Comparison of ENCODE assay signal across 22 cellular contexts in the genomic region with DNA sequence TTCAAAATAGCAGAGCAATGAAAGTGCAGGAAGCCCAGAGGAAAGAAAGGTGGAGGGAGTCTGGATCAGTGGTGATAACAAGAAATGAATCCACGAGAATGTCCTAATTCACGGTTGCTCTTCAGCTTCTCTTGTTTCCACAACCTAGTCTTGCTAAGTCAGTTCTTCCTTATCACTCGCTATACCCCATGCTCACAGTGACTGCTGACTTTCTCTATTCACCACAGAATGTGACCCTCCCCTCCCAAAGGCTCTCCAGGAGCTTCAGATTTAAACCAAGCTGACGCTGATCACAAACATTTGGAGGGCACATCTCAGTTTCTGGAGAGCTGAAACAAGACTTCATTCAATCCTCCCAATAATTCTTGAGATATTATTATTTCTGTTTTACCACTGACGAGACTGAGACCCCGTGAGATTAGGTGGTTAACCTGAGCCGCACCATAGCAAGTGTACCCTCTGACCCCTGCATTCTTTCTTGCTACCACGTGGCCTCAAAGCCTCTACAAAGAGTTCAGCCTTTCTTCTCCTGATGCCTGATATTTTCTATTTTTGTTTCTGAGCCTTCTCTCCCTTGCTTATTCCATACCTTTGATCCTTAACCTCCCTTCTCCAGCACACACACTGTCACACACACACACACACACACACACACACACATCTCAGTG. TPM values are rescaled to one million over a fixed set of nuclear protein-coding genes. Genes with fewer than 3 reads are reported as not detected.
DNase-seq lines count a peak whose midpoint lies in the region; ATAC-seq and TF ChIP-seq lines count a peak whose summit lies in the region.
"Had no signal": no experiment of that assay in that cellular context is flagged by ENCODE, and none has a peak within 500 bp of the region (broad histone marks: within the 10 kb centered on the region; RNA-seq: fewer than 3 reads in every experiment).

No MANE protein-coding gene starts in this region.

- H3K27me3 ChIP-seq in cardiac muscle cell = no peaks in the 10 kb centered on the region
- no peaks in the 10 kb centered on the region for H3K27me3 ChIP-seq in neuronal stem cell (ENCODE audit: control insufficient read depth in 3 of 3, insufficient read depth in 3 of 3, low read depth in 1 of 3, low read length in 3 of 3)
- no peaks in the 10 kb centered on the region for H3K27me3 ChIP-seq in uterus
- no peaks in the 10 kb centered on the region for H3K27me3 ChIP-seq in tibial nerve
- H3K27me3 ChIP-seq: BLaER1 treated with 17β-estradiol and CSF1 and Interleukin-3, amounts not matched to agents 10 nM and 100 nM had no signal

- H3K79me1 ChIP-seq in neuronal stem cell (ENCODE audit: low read depth, low read length) = no peaks in the 10 kb centered on the region

- peak overlapping the region; percentile 20 for H2AFZ ChIP-seq in neuronal stem cell (ENCODE audit: low read length)
- H2AFZ ChIP-seq: PC-9 had no signal

- no peak for TF ChIP-seq EP300 in tibial nerve (IDR thresholded peaks at IDR 0.05)

- no peak overlapping the region for H2BK15ac ChIP-seq in neuronal stem cell (ENCODE audit: low read length)

- H3K14ac ChIP-seq in neuronal stem cell (ENCODE audit: low read length) = no peak overlapping the region

- H3K36me3 ChIP-seq in cardiac muscle cell (no peaks in the 10 kb centered on the region), neuronal stem cell (replicated peaks in 1 of 2; ENCODE audit: control insufficient read depth in 2 of 2, insufficient read depth in 2 of 2, low read length in 2 of 2) (no peaks in the 10 kb centered on the region), uterus (no peaks in the 10 kb centered on the region), tibial nerve (no peaks in the 10 kb centered on the region)
- H3K36me3 ChIP-seq: BLaER1 treated with 17β-estradiol and CSF1 and Interleukin-3, amounts not matched to agents 10 nM and 100 nM had no signal

- H3K4me3 ChIP-seq in cardiac muscle cell = no peak overlapping the region
- no peak overlapping the region for H3K4me3 ChIP-seq in choroid plexus epithelial cell (ENCODE audit: low read depth, low read length)
- H3K4me3 ChIP-seq in neuronal stem cell (ENCODE audit: low read length in 2 of 2) = no peak overlapping the region
- no peak overlapping the region for H3K4me3 ChIP-seq in uterus
- H3K4me3 ChIP-seq in tibial nerve = no peak overlapping the region
- H3K4me3 ChIP-seq: BLaER1 treated with 17β-estradiol and CSF1 and Interleukin-3, amounts not matched to agents 10 nM and 100 nM; lung; PC-9 had no signal

- no peaks in the 10 kb centered on the region for H3K9me3 ChIP-seq in cardiac muscle cell (ENCODE audit: low read depth)
- peaks cover 0 to 4% of the 10 kb centered on the region in 2 donors for H3K9me3 ChIP-seq in neuronal stem cell (replicated peaks in 1 of 2; ENCODE audit: control insufficient read depth in 2 of 2, insufficient read depth in 1 of 2, low read depth in 1 of 2, low read length in 2 of 2)
- no peaks in the 10 kb centered on the region for H3K9me3 ChIP-seq in uterus
- H3K9me3 ChIP-seq in tibial nerve = no peaks in the 10 kb centered on the region

- no CpG with 5 or more reads among the region's 8 CpGs for WGBS in neuronal stem cell (ENCODE audit: extremely low coverage in 2 of 2, insufficient read length in 2 of 2, insufficient replicate concordance in 1 of 2), 2 donors
- WGBS in tibial nerve, 2 donors = 58 to 60% methylated on average over 8 of the region's 8 CpGs

- H3K27ac ChIP-seq in cardiac muscle cell (peak overlapping the region; percentile 69), neuronal stem cell (replicated peaks; ENCODE audit: low read length) (no peak overlapping the region), uterus (peak overlapping the region; percentile 75 to 97), tibial nerve (peak overlapping the region in 2 of 4 donors; percentile 26 to 33)
- H3K27ac ChIP-seq: 22Rv1; BLaER1 treated with 17β-estradiol and CSF1 and Interleukin-3, amounts not matched to agents 10 nM and 100 nM; PC-9 had no signal

- H2BK5ac ChIP-seq in neuronal stem cell (ENCODE audit: low read length) = no peak overlapping the region

- H3K4me1 ChIP-seq in cardiac muscle cell (ENCODE audit: low read depth) (peaks cover 23% of the 10 kb centered on the region), neuronal stem cell (ENCODE audit: control insufficient read depth in 2 of 2, insufficient read depth in 1 of 2, low read depth in 1 of 2, low read length in 2 of 2) (peaks cover 3 to 12% of the 10 kb centered on the region in 2 donors), uterus (peaks cover 0 to 7% of the 10 kb centered on the region in 2 donors), tibial nerve (peaks cover 0 to 12% (median 0%) of the 10 kb centered on the region in 4 donors)
- H3K4me1 ChIP-seq: BLaER1 treated with 17β-estradiol and CSF1 and Interleukin-3, amounts not matched to agents 10 nM and 100 nM had no signal

- no peak overlapping the region for H3K23ac ChIP-seq in neuronal stem cell (ENCODE audit: low read depth, low read length, poor library complexity)

- TF ChIP-seq CTCF in cardiac muscle cell (IDR thresholded peaks at IDR 0.05; ENCODE audit: low read depth, low read length) = no peak
- TF ChIP-seq CTCF in choroid plexus epithelial cell (conservative IDR thresholded peaks at IDR 0.05; ENCODE audit: low read depth, low read length) = no peak
- no peak for TF ChIP-seq CTCF in uterus (IDR thresholded peaks at IDR 0.05)
- TF ChIP-seq CTCF in tibial nerve (IDR thresholded peaks at IDR 0.05) = no peak

- H3K18ac ChIP-seq in neuronal stem cell (ENCODE audit: low read length) = no peak overlapping the region

- H2BK12ac ChIP-seq in neuronal stem cell (ENCODE audit: low read length) = no peak overlapping the region

- H2BK120ac ChIP-seq in neuronal stem cell (ENCODE audit: low read depth, low read length) = no peak overlapping the region

- TF ChIP-seq POLR2A in uterus (IDR thresholded peaks at IDR 0.05) (no peak), tibial nerve (IDR thresholded peaks at IDR 0.05) (no peak)

- intact Hi-C loops in cardiac septum (cut with DNase I) (no loop called here), uterus (cut with DNase I; ENCODE audit: low total_unique reads) (no loop called here)

- ATAC-seq in HG03135 (IDR thresholded peaks at IDR 0.05; ENCODE audit: unreplicated experiment) (no peak), HG03108 (IDR thresholded peaks at IDR 0.05; ENCODE audit: unreplicated experiment) (no peak)

- H2AK5ac ChIP-seq in neuronal stem cell (ENCODE audit: low read depth, low read length) = no peak overlapping the region

- no peak overlapping the region for H3K4ac ChIP-seq in neuronal stem cell (ENCODE audit: low read length)

- no peak overlapping the region for H4K8ac ChIP-seq in neuronal stem cell (ENCODE audit: low read depth, low read length)

- H4K91ac ChIP-seq in neuronal stem cell (ENCODE audit: low read depth, low read length, poor library complexity) = no peak overlapping the region

- DNase-seq in cardiac muscle cell (ENCODE audit: low read depth in 1 of 2, low spot score in 1 of 2) (no peak), cardiac septum (ENCODE audit: low spot score) (no peak), choroid plexus epithelial cell (ENCODE audit: low read depth) (peak; percentile 56), neuronal stem cell (ENCODE audit: low spot score) (no peak), uterus (no peak), tibial nerve (ENCODE audit: low spot score in 2 of 2) (no peak)
- DNase-seq: activated CD4-positive, alpha-beta T cell treated with anti-CD3 and anti-CD28 coated beads, Interleukin-2, amount 10 ng/mL, durations not matched to agents 7 days and 5 days; activated naive CD4-positive, alpha-beta T cell; activated T-cell treated with anti-CD3 and anti-CD28 coated beads for 4 hours; erythroblast; glutamatergic neuron; immature natural killer cell; Kasumi-1; NCI-H1417; NCI-H774; PC-9; stimulated activated CD4-positive, alpha-beta T cell treated with anti-CD3 and anti-CD28 coated beads, Interleukin-2, amount 100 ng/mL, for 48 hours had no signal

- H3K4me2 ChIP-seq in neuronal stem cell (ENCODE audit: insufficient read depth, low read length, poor library complexity, severe bottlenecking) = no peak overlapping the region
- H3K4me2 ChIP-seq: BLaER1 treated with 17β-estradiol and CSF1 and Interleukin-3, amounts not matched to agents 10 nM and 100 nM had no signal

- H3K9ac ChIP-seq in neuronal stem cell (ENCODE audit: low read depth, low read length, poor library complexity) = no peak overlapping the region
- H3K9ac ChIP-seq: BLaER1 treated with 17β-estradiol and CSF1 and Interleukin-3, amounts not matched to agents 10 nM and 100 nM had no signal

RNA-seq across cellular contexts. Expression of gene CCN1, which starts 10.7 kb away (rescaled TPM):
- total RNA-seq in cardiac muscle cell (23.3 and 31.2 TPM in 2 replicates), cardiac septum (143 TPM), uterus (100 to 1,000 TPM in 2 of 4 donors, 10 to 100 TPM in 2; 28.2 to 324 (median 134) TPM), tibial nerve (100 to 1,000 TPM in 2 of 4 donors, 10 to 100 TPM in 2; 63.0 to 273 (median 124) TPM)
- 82.5 and 93.0 TPM in 2 replicates for polyA plus RNA-seq in cardiac muscle cell
- 66.8 TPM for polyA plus RNA-seq in neuronal stem cell (2013, experiment 1 of 2)
- 66.8 TPM for polyA plus RNA-seq in neuronal stem cell (2013, experiment 2 of 2)
- total RNA-seq: activated CD4-positive, alpha-beta T cell treated with anti-CD3 and anti-CD28 coated beads, Interleukin-2, amount 10 ng/mL, durations not matched to agents 7 days and 5 days had no signal
- polyA plus RNA-seq: immature natural killer cell had no signal
